30 cellular contexts compared by ENCODE assay signal in genomic region chr20:35405775-35406174, GRCh38. TPM values are rescaled to one million over a fixed set of nuclear protein-coding genes. Genes with fewer than 3 reads are reported as not detected.
"Had no signal": no experiment of that assay in that cellular context is flagged by ENCODE, and none has a peak within 500 bp of the region (broad histone marks: within the 10 kb centered on the region; RNA-seq: fewer than 3 reads in every experiment).

No MANE protein-coding gene starts in this region.

- ATAC-seq: activated T-cell treated with anti-CD3 and anti-CD28 coated beads, Interleukin-2, amount 50 U/mL, for 4 hours had no signal

- H3K27ac ChIP-seq: PC-9, WERI-Rb-1 had no signal

- H3K4me3 ChIP-seq: PC-9 had no signal

- H3K4me3 Mint-ChIP-seq: activated CD4-positive, alpha-beta memory T cell treated with anti-CD3 and anti-CD28 coated beads, Interleukin-2, amount 10 ng/mL, durations not matched to agents 7 days and 5 days; activated T-cell treated with anti-CD3 and anti-CD28 coated beads, Interleukin-2, amount 50 U/mL, for 4 hours had no signal

- H3K27ac Mint-ChIP-seq: activated CD4-positive, alpha-beta memory T cell treated with anti-CD3 and anti-CD28 coated beads, Interleukin-2, amount 10 ng/mL, durations not matched to agents 7 days and 5 days; brain had no signal

- H3K4me2 ChIP-seq: PC-9 had no signal

- H2AFZ ChIP-seq: PC-9 had no signal

- H3K27me3 Mint-ChIP-seq: activated CD4-positive, alpha-beta memory T cell treated with anti-CD3 and anti-CD28 coated beads, Interleukin-2, amount 10 ng/mL, durations not matched to agents 7 days and 5 days had no signal

- DNase-seq: activated CD4-positive, alpha-beta memory T cell treated with anti-CD3 and anti-CD28 coated beads, Interleukin-2, amount 10 ng/mL, durations not matched to agents 7 days and 5 days; activated CD4-positive, alpha-beta T cell treated with anti-CD3 and anti-CD28 coated beads for 1 hour; activated CD4-positive, alpha-beta T cell treated with anti-CD3 and anti-CD28 coated beads for 48 hours; activated CD4-positive, CD25-positive, alpha-beta regulatory T cell; activated effector memory CD4-positive, alpha-beta T cell treated with Interleukin-2 at 50 U/mL for 16 hours; activated naive CD4-positive, alpha-beta T cell treated with anti-CD3 and anti-CD28 coated beads, Interleukin-2, amount 50 U/mL, for 16 hours; activated T-cell treated with anti-CD3 and anti-CD28 coated beads, Interleukin-2, amount 50 U/mL, for 4 hours; anterior cingulate cortex; caudate nucleus; cerebellar nuclear complex; MM.1S; MV-4-11; NCI-H1092; NCI-H146; NCI-H187; NCI-H2029 treated with DMSO at 0.1 percent for 48 hours; NCI-H2107; NCI-H2171; NCI-H510A; NCI-H526; NCI-H748 treated with DMSO at 0.1 percent for 48 hours; PC-9; Right ventricle myocardium superior; SW 1271; T-helper 1 cell; T-helper 2 cell; T-helper 9 cell; WERI-Rb-1 had no signal

RNA-seq across cellular contexts. Expression of gene GDF5, which starts 32.3 kb away (rescaled TPM):
- total RNA-seq: activated T-cell treated with anti-CD3 and anti-CD28 coated beads, Interleukin-2, amount 50 U/mL, for 4 hours; OCI-LY7; PC-9 had no signal
